In genomic region chr5:74069741-74070140, GRCh38 we compare ENCODE assay signal across 16 cellular contexts.
DNase-seq lines count a peak whose midpoint lies in the region; ATAC-seq and TF ChIP-seq lines count a peak whose summit lies in the region.
"Had no signal": no experiment of that assay in that cellular context is flagged by ENCODE, and none has a peak within 500 bp of the region (broad histone marks: within the 10 kb centered on the region; RNA-seq: fewer than 3 reads in every experiment).

No MANE protein-coding gene starts in this region.

- no peak for TF ChIP-seq POLR2A in esophagus squamous epithelium (IDR thresholded peaks at IDR 0.05)

- no peak overlapping the region for H3K18ac ChIP-seq in trophoblast cell (ENCODE audit: low read length)

- intact Hi-C loops in esophagus squamous epithelium (cut with DNase I) (no loop called here), Right ventricle myocardium inferior (cut with DNase I) (no loop called here)

- DNase-seq in amniotic epithelial cell (ENCODE audit: low read depth) (peak; percentile 49), iris pigment epithelial cell (ENCODE audit: low read depth) (peak; percentile 18), trophoblast cell (no peak), esophagus squamous epithelium (lab: John Stamatoyannopoulos, UW) (no peak), Right ventricle myocardium inferior (ENCODE audit: missing footprints) (no peak)
- DNase-seq: AML-193; Caco-2; Calu3; CD4-positive, alpha-beta T cell; CD8-positive, alpha-beta T cell; DMS79 treated with DMSO at 0.1 percent for 48 hours; GDM1 had no signal

- H2BK120ac ChIP-seq in trophoblast cell (ENCODE audit: insufficient read depth, low read length, poor library complexity) = peak overlapping the region; percentile 11

- H2AK5ac ChIP-seq in trophoblast cell (ENCODE audit: low read length) = no peak overlapping the region

- peaks cover 3 to 7% of the 10 kb centered on the region in 2 experiments for H3K4me1 ChIP-seq in trophoblast cell (ENCODE audit: control insufficient read depth in 1 of 2, insufficient read depth in 2 of 2, low read length in 2 of 2)
- no peaks in the 10 kb centered on the region for H3K4me1 ChIP-seq in esophagus squamous epithelium

- H3K23ac ChIP-seq in trophoblast cell (ENCODE audit: low read length) = no peak overlapping the region

- H3K27ac ChIP-seq in trophoblast cell (ENCODE audit: low read depth, low read length) (no peak overlapping the region), esophagus squamous epithelium (no peak overlapping the region)
- H3K27ac ChIP-seq: A549; BLaER1 treated with 17β-estradiol and CSF1 and Interleukin-3, amounts not matched to agents 10 nM and 100 nM; C4-2B had no signal

- no peak overlapping the region for H3K4me2 ChIP-seq in trophoblast cell (ENCODE audit: low read length)
- H3K4me2 ChIP-seq: A549; BLaER1 treated with 17β-estradiol and CSF1 and Interleukin-3, amounts not matched to agents 10 nM and 100 nM had no signal

- peak overlapping the region; percentile 24 for H4K91ac ChIP-seq in trophoblast cell (ENCODE audit: low read depth, low read length)

- H2BK5ac ChIP-seq in trophoblast cell (ENCODE audit: low read depth, low read length, poor library complexity) = no peak overlapping the region

- no peak for TF ChIP-seq CTCF in esophagus squamous epithelium (IDR thresholded peaks at IDR 0.05)

- H3K4ac ChIP-seq in trophoblast cell (ENCODE audit: low read depth, low read length) = no peak overlapping the region

- no peaks in the 10 kb centered on the region for H3K27me3 ChIP-seq in trophoblast cell (ENCODE audit: insufficient read depth, low read length)
- no peaks in the 10 kb centered on the region for H3K27me3 ChIP-seq in esophagus squamous epithelium
- H3K27me3 ChIP-seq: BLaER1 treated with 17β-estradiol and CSF1 and Interleukin-3, amounts not matched to agents 10 nM and 100 nM had no signal

- H3K79me1 ChIP-seq in trophoblast cell (ENCODE audit: low read length) = peaks cover 13% of the 10 kb centered on the region

- no CpG with 5 or more reads among the region's 4 CpGs for WGBS in trophoblast cell (ENCODE audit: extremely low coverage, insufficient coverage, insufficient read length)
- 74 to 95% methylated on average over 4 of the region's 4 CpGs for WGBS in esophagus squamous epithelium, 2 donors

- H3K4me3 ChIP-seq in trophoblast cell (ENCODE audit: low read depth, low read length) (no peak overlapping the region), esophagus squamous epithelium (no peak overlapping the region)
- H3K4me3 ChIP-seq: A549; BLaER1 treated with 17β-estradiol and CSF1 and Interleukin-3, amounts not matched to agents 10 nM and 100 nM had no signal

- H4K12ac ChIP-seq in trophoblast cell (ENCODE audit: low read depth, low read length) = no peak overlapping the region

- H3K14ac ChIP-seq in trophoblast cell (ENCODE audit: low read length) = no peak overlapping the region

- no peak overlapping the region for H3K9ac ChIP-seq in trophoblast cell (ENCODE audit: low read length)
- H3K9ac ChIP-seq: BLaER1 treated with 17β-estradiol and CSF1 and Interleukin-3, amounts not matched to agents 10 nM and 100 nM had no signal

- peak overlapping the region; percentile 19 for H4K8ac ChIP-seq in trophoblast cell (ENCODE audit: low read depth, low read length)

- H2AFZ ChIP-seq in trophoblast cell (ENCODE audit: insufficient read depth, low read length, poor library complexity) = no peak overlapping the region

- H2BK12ac ChIP-seq in trophoblast cell (ENCODE audit: low read length) = peak overlapping the region; percentile 40

- H3K36me3 ChIP-seq in trophoblast cell (ENCODE audit: control insufficient read depth in 1 of 2, insufficient read depth in 2 of 2, low read length in 2 of 2) (no peaks in the 10 kb centered on the region), esophagus squamous epithelium (no peaks in the 10 kb centered on the region)
- H3K36me3 ChIP-seq: BLaER1 treated with 17β-estradiol and CSF1 and Interleukin-3, amounts not matched to agents 10 nM and 100 nM had no signal

- no peak for ATAC-seq in HG02885 (IDR thresholded peaks at IDR 0.05; ENCODE audit: poor library complexity, unreplicated experiment)
- ATAC-seq in Right ventricle myocardium inferior = no peak
- ATAC-seq: A549; CD8-positive, alpha-beta T cell had no signal

- H3K9me3 ChIP-seq in trophoblast cell (ENCODE audit: insufficient read depth, low read depth, low read length) (no peaks in the 10 kb centered on the region), esophagus squamous epithelium (no peaks in the 10 kb centered on the region)
- H3K9me3 ChIP-seq: A549; BLaER1 treated with 17β-estradiol and CSF1 and Interleukin-3, amounts not matched to agents 10 nM and 100 nM; Caco-2 had no signal

- H3K79me2 ChIP-seq in trophoblast cell (ENCODE audit: control insufficient read depth, insufficient read depth, low read length, poor library complexity) = no peaks in the 10 kb centered on the region

Comparison
In these comparisons a context has a peak if more than half of its experiments do, and no peak if none do; other contexts are left out.
1. DNase-seq: peak in amniotic epithelial cell (single experiment) and iris pigment epithelial cell (single experiment); none in trophoblast cell (0 of 2), esophagus squamous epithelium (single experiment) and Right ventricle myocardium inferior (single experiment).